ENCODE assay signal across 9 cellular contexts in genomic region chr19:46262684-46263296, GRCh38. TPM values are rescaled to one million over a fixed set of nuclear protein-coding genes. Genes with fewer than 3 reads are reported as not detected.
A peak's percentile ranks its signal among the peaks of the same experiment; 100 is the strongest.
DNase-seq lines count a peak whose midpoint lies in the region; ATAC-seq, FAIRE-seq and TF ChIP-seq lines count a peak whose summit lies in the region.
"Not testable (repeated sequence)": the region's sequence is repeated elsewhere in the genome, so short reads cannot be mapped to it uniquely, and the experiment has no call there.
"Had no signal": no experiment of that assay in that cellular context is flagged by ENCODE, and none has a peak within 500 bp of the region (broad histone marks: within the 10 kb centered on the region; RNA-seq: fewer than 3 reads in every experiment).

No MANE protein-coding gene starts in this region.

- H3K79me2 ChIP-seq in parathyroid adenoma = not testable (repeated sequence)

- H3K9me3 Mint-ChIP-seq in stimulated activated naive CD8-positive, alpha-beta T cell treated with anti-CD3 and anti-CD28 coated beads, Interleukin-15, amount 100 ng/mL, for 72 hours = not testable (repeated sequence)

- H3K27me3 Mint-ChIP-seq in stimulated activated naive CD8-positive, alpha-beta T cell treated with anti-CD3 and anti-CD28 coated beads, Interleukin-15, amount 100 ng/mL, for 72 hours = peaks cover 79% of the 10 kb centered on the region

- not testable (repeated sequence) for H3K36me3 ChIP-seq in HEK293 (ENCODE audit: control insufficient read depth in 2 of 2, insufficient read depth in 1 of 2, low read length in 2 of 2); bronchial epithelial cell (ENCODE audit: control insufficient read depth, insufficient read depth, low read length); parathyroid adenoma (ENCODE audit: control insufficient read depth, insufficient read depth, low read length)

- TF ChIP-seq POLR2A in NB4 (IDR thresholded peaks at IDR 0.05; ENCODE audit: extremely low read depth, insufficient read length) = not testable (repeated sequence)

- peak overlapping the region in 1 of 2 donors; percentile 39 for H3K4me3 Mint-ChIP-seq in stimulated activated naive CD8-positive, alpha-beta T cell treated with anti-CD3 and anti-CD28 coated beads, Interleukin-15, amount 100 ng/mL, for 72 hours

- not testable (repeated sequence) for H3K4me3 ChIP-seq in GM12864 (ENCODE audit: low read depth, low read length); HEK293 (ENCODE audit: low read depth, low read length); NB4 (ENCODE audit: low read depth, low read length); bronchial epithelial cell (ENCODE audit: low read depth, low read length); parathyroid adenoma (ENCODE audit: low read depth, low read length)

- peaks cover 13% of the 10 kb centered on the region for H3K27me3 ChIP-seq in bronchial epithelial cell (ENCODE audit: control insufficient read depth, insufficient read depth, low read length)
- not testable (repeated sequence) for H3K27me3 ChIP-seq in parathyroid adenoma (ENCODE audit: control insufficient read depth, insufficient read depth, low read length)

- CTCF ChIA-PET in HEK293 (lab: Yijun Ruan, JAX) = interaction anchor here (0.6 to 12.7 kb wide), 10 partner anchors 10 to 451 kb away, joined by 3 to 431 read pairs (median 12); no protein-coding TSS in a partner anchor
- CTCF ChIA-PET in RWPE1 (lab: Yijun Ruan, JAX) = interaction anchor here (1.2 to 4.1 kb wide), 2 partner anchors 52 to 185 kb away, joined by 3 to 38 read pairs; no protein-coding TSS in a partner anchor

- peaks cover 17% of the 10 kb centered on the region for H3K4me1 Mint-ChIP-seq in stimulated activated naive CD8-positive, alpha-beta T cell treated with anti-CD3 and anti-CD28 coated beads, Interleukin-15, amount 100 ng/mL, for 72 hours

- H3K27ac ChIP-seq in HEK293 (ENCODE audit: extremely low read depth, low read depth, low read length); parathyroid adenoma: not testable (repeated sequence)
- peak overlapping the region; percentile 69 for H3K27ac ChIP-seq in RWPE1

- DNase-seq in GM12864 (ENCODE audit: low read depth) (peak; percentile 54), NB4 (ENCODE audit: low read depth) (peak; percentile 97), RWPE1 (ENCODE audit: low spot score) (peak; percentile 71), bronchial epithelial cell (ENCODE audit: low read depth) (peak; percentile 94)
- DNase-seq in activated CD8-positive, alpha-beta memory T cell treated with anti-CD3 and anti-CD28 coated beads for 4 hours (ENCODE audit: low read depth in 2 of 2) = peak; percentile 39 to 42
- DNase-seq in stimulated activated naive CD8-positive, alpha-beta T cell treated with anti-CD3 and anti-CD28 coated beads, Interleukin-15, amount 100 ng/mL, for 72 hours = peak; percentile 80 to 85

- TF ChIP-seq CTCF in GM12864 (IDR thresholded peaks at IDR 0.05; ENCODE audit: low read depth, low read length, missing control alignments); HEK293 (tag by site-specific recombination; IDR thresholded peaks at IDR 0.05); NB4 (IDR thresholded peaks at IDR 0.05; ENCODE audit: low read depth, low read length); RWPE1 (conservative IDR thresholded peaks at IDR 0.05; ENCODE audit: low read depth); bronchial epithelial cell (IDR thresholded peaks at IDR 0.05; ENCODE audit: insufficient read depth, low read length, severe bottlenecking); parathyroid adenoma (IDR thresholded peaks at IDR 0.05): not testable (repeated sequence)

- not testable (repeated sequence) for H3K4me2 ChIP-seq in parathyroid adenoma (ENCODE audit: low read length)

- peak overlapping the region; percentile 27 to 59 for H3K27ac Mint-ChIP-seq in stimulated activated naive CD8-positive, alpha-beta T cell treated with anti-CD3 and anti-CD28 coated beads, Interleukin-15, amount 100 ng/mL, for 72 hours

- ATAC-seq in stimulated activated naive CD8-positive, alpha-beta T cell treated with anti-CD3 and anti-CD28 coated beads, Interleukin-15, amount 100 ng/mL, for 72 hours = peak; percentile 99

- not testable (repeated sequence) for H3K9me3 ChIP-seq in HEK293 (ENCODE audit: control insufficient read depth, insufficient read depth, low read depth, low read length); parathyroid adenoma (ENCODE audit: control insufficient read depth, low read length)

- H3K9ac ChIP-seq in parathyroid adenoma = not testable (repeated sequence)

- peak overlapping the region; percentile 16 for H2AFZ ChIP-seq in parathyroid adenoma

- POLR2A ChIA-PET in HEK293 (lab: Yijun Ruan, JAX) = interaction anchor here (0.6 to 1.1 kb wide), 2 partner anchors 184 to 307 kb away, joined by 3 to 5 read pairs; no protein-coding TSS in a partner anchor
- POLR2A ChIA-PET in RWPE1 (lab: Yijun Ruan, JAX; ENCODE audit: low non-redundant PET) = not testable (repeated sequence)

- not testable (repeated sequence) for FAIRE-seq in bronchial epithelial cell (lab: Jason Lieb, UNC)

- not testable (repeated sequence) for H3K4me1 ChIP-seq in HEK293 (ENCODE audit: control insufficient read depth, insufficient read depth, low read length); parathyroid adenoma

TF ChIP-seq in HEK293, 187 proteins besides CTCF, POLR2A, EP300 and RAD21 (continues in another document):
- TF ChIP-seq ZNF639 (tag by site-specific recombination; IDR thresholded peaks at IDR 0.05) (peak; percentile 59; the same call in 1 of the 2 replicates), YY2 (tag by site-specific recombination; IDR thresholded peaks at IDR 0.05) (0 out of 2 replicates have a peak, but pooled peaks have one; percentile 26), FEZF1 (tag by site-specific recombination; IDR thresholded peaks at IDR 0.05) (peak; percentile 40; the same call in 1 of the 2 replicates), ZNF585B (tag by site-specific recombination; IDR thresholded peaks at IDR 0.05) (peak; percentile 51), ZNF394 (tag by site-specific recombination; IDR thresholded peaks at IDR 0.05; ENCODE audit: borderline replicate concordance) (peak; percentile 51; the same call in 1 of the 2 replicates), ZNF398 (tag by site-specific recombination; IDR thresholded peaks at IDR 0.05) (peak; percentile 80), HIC1 (tag by site-specific recombination; IDR thresholded peaks at IDR 0.05) (peak; percentile 57; the same call in 1 of the 2 replicates), OSR2 (tag by site-specific recombination; IDR thresholded peaks at IDR 0.05) (peak; percentile 71; the same call in 1 of the 2 replicates), KLF8 (tag by site-specific recombination; IDR thresholded peaks at IDR 0.05) (peak; percentile 68; the same call in 1 of the 2 replicates), ZNF600 (tag by site-specific recombination; IDR thresholded peaks at IDR 0.05) (peak; percentile 91)

RNA-seq across cellular contexts. Expression of gene IGFL1, which starts 33.2 kb away (rescaled TPM):
- not detected in 2 replicates for total RNA-seq in bronchial epithelial cell
- total RNA-seq: T-helper 2 cell treated with Interferon-gamma antibody and Interleukin-4, amounts not matched to agents 100 ng/mL and 5 ng/mL, for 36 hours had no signal

RNA-seq across cellular contexts. Expression of gene HIF3A, which starts 34.1 kb away (rescaled TPM):
- total RNA-seq in bronchial epithelial cell = 0.13 and 0.53 TPM in 2 replicates
- total RNA-seq: T-helper 2 cell treated with Interferon-gamma antibody and Interleukin-4, amounts not matched to agents 100 ng/mL and 5 ng/mL, for 36 hours had no signal

Comparison
In these comparisons a context has a peak if more than half of its experiments do, and no peak if none do; other contexts are left out.
1. DNase-seq: peak in every context shown above with its lines; median percentile 97 in NB4; 94 in bronchial epithelial cell; 82 in stimulated activated naive CD8-positive, alpha-beta T cell treated with anti-CD3 and anti-CD28 coated beads, Interleukin-15, amount 100 ng/mL, for 72 hours; 71 in RWPE1; 54 in GM12864; 40 in activated CD8-positive, alpha-beta memory T cell treated with anti-CD3 and anti-CD28 coated beads for 4 hours.